Comparison of ENCODE assay signal across 10 cellular contexts in the genomic region with DNA sequence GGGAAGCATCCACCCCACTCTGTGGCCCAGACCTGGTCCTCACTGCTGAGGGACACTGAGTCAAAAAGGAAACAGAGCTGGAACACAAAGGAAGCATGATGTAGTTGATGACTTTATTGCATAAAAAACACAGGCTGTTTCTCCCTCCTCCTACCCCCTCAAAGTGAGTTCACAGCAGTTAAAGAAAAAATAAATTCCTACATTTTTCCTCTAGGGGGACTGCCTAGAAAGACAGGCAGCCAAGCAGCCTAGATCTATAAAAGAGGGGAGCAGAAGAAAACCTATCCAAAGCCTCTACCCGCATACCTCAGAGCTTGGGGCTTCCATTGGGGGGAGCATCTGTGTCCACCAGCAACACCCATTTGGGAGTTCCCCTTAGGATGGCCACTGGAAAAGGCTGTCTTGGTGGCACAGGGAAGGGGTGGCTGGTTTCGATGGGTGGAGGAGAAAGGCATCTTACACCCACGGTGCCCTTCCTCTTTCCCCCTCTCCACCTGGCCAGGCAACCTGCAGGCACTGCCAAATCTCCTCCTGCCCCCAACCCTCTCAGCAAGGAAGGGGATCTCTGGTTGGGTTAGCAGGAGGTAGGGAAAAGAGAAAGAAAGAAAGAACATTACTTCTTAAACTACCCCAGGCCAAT. TPM values are rescaled to one million over a fixed set of nuclear protein-coding genes. Genes with fewer than 3 reads are reported as not detected.
DNase-seq lines count a peak whose midpoint lies in the region; ATAC-seq and TF ChIP-seq lines count a peak whose summit lies in the region.
"Had no signal": no experiment of that assay in that cellular context is flagged by ENCODE, and none has a peak within 500 bp of the region (broad histone marks: within the 10 kb centered on the region; RNA-seq: fewer than 3 reads in every experiment).

No MANE protein-coding gene starts in this region.

- no TSS peak for BruUV-seq in MCF 10A (replicated peaks; lab: Mats Ljungman, UMichigan)

- H3K14ac ChIP-seq in trophoblast cell (ENCODE audit: low read length) = no peak overlapping the region

- POLR2A ChIA-PET in MCF 10A (lab: Yijun Ruan, JAX) (interaction anchor here (8.0 kb wide), 1 partner anchor 47 kb away, joined by 178 read pairs; the partner anchor contains the start of gene SP2), GM10248 (lab: Yijun Ruan, JAX) (no interaction called here)

- peaks cover 20% of the 10 kb centered on the region for H3K79me1 ChIP-seq in trophoblast cell (ENCODE audit: low read length)

- H2BK120ac ChIP-seq in trophoblast cell (ENCODE audit: insufficient read depth, low read length, poor library complexity) = no peak overlapping the region

- no peaks in the 10 kb centered on the region for H3K9me3 ChIP-seq in trophoblast cell (ENCODE audit: insufficient read depth, low read depth, low read length)

- peak overlapping the region; percentile 57 for H2AK5ac ChIP-seq in trophoblast cell (ENCODE audit: low read length)

- H3K27ac Mint-ChIP-seq in MCF 10A (ENCODE audit: low read depth, unreplicated experiment) = no peak overlapping the region
- H3K27ac Mint-ChIP-seq: activated naive CD8-positive, alpha-beta T cell treated with anti-CD3 and anti-CD28 coated beads for 36 hours had no signal

- no peak for ATAC-seq in HG03469 (IDR thresholded peaks at IDR 0.05; ENCODE audit: unreplicated experiment)

- H2BK5ac ChIP-seq in trophoblast cell (ENCODE audit: low read depth, low read length, poor library complexity) = no peak overlapping the region

- H3K4me3 ChIP-seq in trophoblast cell (ENCODE audit: low read depth, low read length) = no peak overlapping the region

- no peaks in the 10 kb centered on the region for H3K36me3 Mint-ChIP-seq in MCF 10A (ENCODE audit: insufficient read depth, unreplicated experiment)
- H3K36me3 Mint-ChIP-seq: activated naive CD8-positive, alpha-beta T cell treated with anti-CD3 and anti-CD28 coated beads for 36 hours had no signal

- CTCF ChIA-PET in MCF 10A (lab: Yijun Ruan, JAX) = interaction anchor here (0.5 to 18.5 kb wide), 13 partner anchors 8 to 1286 kb away, joined by 3 to 523 read pairs (median 4); partner anchors contain the start of gene SP2
- CTCF ChIA-PET in GM10248 (lab: Yijun Ruan, JAX) = interaction anchor here (1.0 to 25.0 kb wide), 14 partner anchors 7 to 777 kb away, joined by 3 to 687 read pairs (median 5); partner anchors contain the start of genes CDK5RAP3, LRRC46, MRPL10 and PNPO

- peaks cover 15% of the 10 kb centered on the region for H3K79me2 ChIP-seq in trophoblast cell (ENCODE audit: control insufficient read depth, insufficient read depth, low read length, poor library complexity)

- H3K4me2 ChIP-seq in trophoblast cell (ENCODE audit: low read length) = no peak overlapping the region

- no peak overlapping the region for H4K8ac ChIP-seq in trophoblast cell (ENCODE audit: low read depth, low read length)

- H3K4me1 Mint-ChIP-seq in MCF 10A (ENCODE audit: insufficient read depth, unreplicated experiment) = peaks cover 14% of the 10 kb centered on the region

- H3K23ac ChIP-seq in trophoblast cell (ENCODE audit: low read length) = no peak overlapping the region

- intact Hi-C loops in MCF 10A (cut with micrococcal nuclease) = no loop called here

- peak; percentile 49 for DNase-seq in DMS53 (lab: John Stamatoyannopoulos, UW)
- no peak for DNase-seq in DMS53 treated with DMSO at 0.1 percent for 48 hours (lab: John Stamatoyannopoulos, UW; ENCODE audit: unreplicated experiment)
- peak; percentile 38 for DNase-seq in M059J (ENCODE audit: low read depth)
- DNase-seq in MCF 10A (ENCODE audit: unreplicated experiment) = no peak
- peak in 1 of 2 donors; percentile 33 for DNase-seq in trophoblast cell
- no peak for DNase-seq in GM19240 (ENCODE audit: insufficient read length, low spot score)
- no peak for DNase-seq in GM10248 (ENCODE audit: extremely low spot score)
- DNase-seq: activated naive CD8-positive, alpha-beta T cell treated with anti-CD3 and anti-CD28 coated beads for 36 hours had no signal

- no peak overlapping the region for H3K4me3 Mint-ChIP-seq in MCF 10A (ENCODE audit: unreplicated experiment)
- H3K4me3 Mint-ChIP-seq: activated naive CD8-positive, alpha-beta T cell treated with anti-CD3 and anti-CD28 coated beads for 36 hours had no signal

- H3K27me3 Mint-ChIP-seq in MCF 10A (ENCODE audit: insufficient read depth, unreplicated experiment) = no peaks in the 10 kb centered on the region

- peak overlapping the region; percentile 18 for H3K27ac ChIP-seq in trophoblast cell (ENCODE audit: low read depth, low read length)

- H4K12ac ChIP-seq in trophoblast cell (ENCODE audit: low read depth, low read length) = no peak overlapping the region

- no peaks in the 10 kb centered on the region for H3K9me3 Mint-ChIP-seq in MCF 10A (ENCODE audit: unreplicated experiment)
- H3K9me3 Mint-ChIP-seq: activated naive CD8-positive, alpha-beta T cell treated with anti-CD3 and anti-CD28 coated beads for 36 hours had no signal

- peaks cover 5 to 19% of the 10 kb centered on the region in 2 experiments for H3K36me3 ChIP-seq in trophoblast cell (ENCODE audit: control insufficient read depth in 1 of 2, insufficient read depth in 2 of 2, low read length in 2 of 2)

- H3K4ac ChIP-seq in trophoblast cell (ENCODE audit: low read depth, low read length) = no peak overlapping the region

- peak; percentile 36 for TF ChIP-seq CTCF in MCF 10A (IDR thresholded peaks at IDR 0.05; ENCODE audit: unreplicated experiment)
- no peak for TF ChIP-seq CTCF in GM10248 (IDR thresholded peaks at IDR 0.05; ENCODE audit: control extremely low read depth, extremely low read depth, low read depth, missing control alignments)

- H3K18ac ChIP-seq in trophoblast cell (ENCODE audit: low read length) = no peak overlapping the region

- no peak overlapping the region for H2AFZ ChIP-seq in trophoblast cell (ENCODE audit: insufficient read depth, low read length, poor library complexity)

- H2BK12ac ChIP-seq in trophoblast cell (ENCODE audit: low read length) = no peak overlapping the region

- no peaks in the 10 kb centered on the region for H3K27me3 ChIP-seq in trophoblast cell (ENCODE audit: insufficient read depth, low read length)

- WGBS in trophoblast cell (ENCODE audit: extremely low coverage, insufficient coverage, insufficient read length) = no CpG with 5 or more reads among the region's 3 CpGs

- H4K91ac ChIP-seq in trophoblast cell (ENCODE audit: low read depth, low read length) = peak overlapping the region; percentile 30

- peaks cover 30 to 32% of the 10 kb centered on the region in 2 experiments for H3K4me1 ChIP-seq in trophoblast cell (ENCODE audit: control insufficient read depth in 1 of 2, insufficient read depth in 2 of 2, low read length in 2 of 2)

- H3K9ac ChIP-seq in trophoblast cell (ENCODE audit: low read length) = peak overlapping the region; percentile 5

RNA-seq across cellular contexts. Expression of gene SCRN2, which starts 3.9 kb away (rescaled TPM):
- total RNA-seq in M059J (2014; rRNA removed; shearing (Covaris generic)) = 19.3 and 24.0 TPM in 2 replicates
- 15.7 and 16.2 TPM in 2 replicates for total RNA-seq in MCF 10A (2022)
- polyA plus RNA-seq in trophoblast cell (2013) = 19.9 and 20.8 TPM in 2 replicates

RNA-seq across cellular contexts. Expression of gene SP6, which starts 6.0 kb away (rescaled TPM):
- total RNA-seq in M059J (2014; rRNA removed; shearing (Covaris generic)) = 0.79 and 1.5 TPM in 2 replicates
- 1.2 and 1.5 TPM in 2 replicates for total RNA-seq in MCF 10A (2022)
- polyA plus RNA-seq in trophoblast cell (2013) = 209 and 234 TPM in 2 replicates
- total RNA-seq: activated naive CD8-positive, alpha-beta T cell treated with anti-CD3 and anti-CD28 coated beads for 36 hours had no signal

RNA-seq across cellular contexts. Expression of gene LRRC46, which starts 13.5 kb away (rescaled TPM):
- 0.12 TPM in 1 of 2 replicates, not detected in the other for total RNA-seq in M059J (2014; rRNA removed; shearing (Covaris generic))
- 1.2 and 1.4 TPM in 2 replicates for total RNA-seq in MCF 10A (2022)
- polyA plus RNA-seq in trophoblast cell (2013) = 0.29 and 0.42 TPM in 2 replicates
- total RNA-seq: posterior vena cava had no signal

RNA-seq across cellular contexts. Expression of gene MRPL10, which starts 13.6 kb away (rescaled TPM):
- total RNA-seq in M059J (2014; rRNA removed; shearing (Covaris generic)) = 39.9 and 41.5 TPM in 2 replicates
- 43.2 and 49.3 TPM in 2 replicates for total RNA-seq in MCF 10A (2022)
- 43.6 and 46.2 TPM in 2 replicates for polyA plus RNA-seq in trophoblast cell (2013)

RNA-seq across cellular contexts. Expression of gene OSBPL7, which starts 23.3 kb away (rescaled TPM):
- 3.5 and 5.1 TPM in 2 replicates for total RNA-seq in M059J (2014; rRNA removed; shearing (Covaris generic))
- 4.3 and 4.7 TPM in 2 replicates for total RNA-seq in MCF 10A (2022)
- polyA plus RNA-seq in trophoblast cell (2013) = 5.0 and 5.2 TPM in 2 replicates

Comparison
In these comparisons a context has a peak if more than half of its experiments do, and no peak if none do; other contexts are left out.
1. DNase-seq: peak in DMS53 (single experiment) and M059J (single experiment); none in DMS53 treated with DMSO at 0.1 percent for 48 hours (single experiment), MCF 10A (single experiment), GM19240 (single experiment) and GM10248 (single experiment).